In the genomic region with DNA sequence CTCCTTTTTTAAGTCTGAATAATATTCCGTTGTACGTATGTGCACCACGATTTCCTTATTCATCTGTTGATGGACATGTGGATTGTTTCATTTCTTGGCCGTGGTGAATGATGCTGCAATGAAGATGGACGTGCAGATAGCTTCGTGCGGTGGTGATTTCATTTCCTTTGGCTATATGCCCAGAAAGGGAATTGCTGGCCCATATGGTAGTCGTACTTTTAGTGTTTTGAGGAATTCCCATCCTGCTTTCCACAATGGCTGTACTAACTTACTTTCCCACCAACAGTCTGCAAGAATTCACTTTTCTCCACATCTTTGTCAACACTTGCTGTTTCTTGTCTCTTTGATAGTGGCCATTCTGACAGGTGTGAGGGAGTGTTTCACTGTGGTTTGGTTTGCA, we compare ENCODE assay signal across 15 cellular contexts. TPM values are rescaled to one million over a fixed set of nuclear protein-coding genes. Genes with fewer than 3 reads are reported as not detected.
DNase-seq lines count a peak whose midpoint lies in the region; TF ChIP-seq lines count a peak whose summit lies in the region.
"Had no signal": no experiment of that assay in that cellular context is flagged by ENCODE, and none has a peak within 500 bp of the region (broad histone marks: within the 10 kb centered on the region; RNA-seq: fewer than 3 reads in every experiment).

No MANE protein-coding gene starts in this region.

- no peaks in the 10 kb centered on the region for H3K4me1 Mint-ChIP-seq in mesothelial cell of epicardium
- H3K4me1 Mint-ChIP-seq: activated CD4-positive, alpha-beta memory T cell treated with anti-CD3 and anti-CD28 coated beads, Interleukin-2, amount 10 ng/mL, durations not matched to agents 7 days and 5 days; IgD-negative memory B cell; T-cell had no signal

- H3K27me3 Mint-ChIP-seq in mesothelial cell of epicardium (ENCODE audit: low read depth): no peaks in the 10 kb centered on the region
- H3K27me3 Mint-ChIP-seq: activated CD4-positive, alpha-beta memory T cell treated with anti-CD3 and anti-CD28 coated beads, Interleukin-2, amount 10 ng/mL, durations not matched to agents 7 days and 5 days; IgD-negative memory B cell; T-cell had no signal

- no peak overlapping the region for H3K4me3 Mint-ChIP-seq in mesothelial cell of epicardium
- H3K4me3 Mint-ChIP-seq: activated CD4-positive, alpha-beta memory T cell treated with anti-CD3 and anti-CD28 coated beads, Interleukin-2, amount 10 ng/mL, durations not matched to agents 7 days and 5 days; IgD-negative memory B cell; T-cell had no signal

- peaks cover 11% of the 10 kb centered on the region for H3K9me3 Mint-ChIP-seq in mesothelial cell of epicardium

- DNase-seq in AG09309 (ENCODE audit: low read depth): peak; percentile 33
- peak; percentile 24 for DNase-seq in HFF-Myc (ENCODE audit: extremely low read depth, low read depth)
- DNase-seq in SHP77 treated with DMSO at 0.1 percent for 48 hours (lab: John Stamatoyannopoulos, UW): peak; percentile 63
- peak; percentile 48 for DNase-seq in fibroblast of pulmonary artery (ENCODE audit: low read depth)
- no peak for DNase-seq in activated CD8-positive, alpha-beta memory T cell treated with anti-CD3 and anti-CD28 coated beads for 24 hours
- no peak for DNase-seq in NCI-H526 (lab: John Stamatoyannopoulos, UW)
- DNase-seq in DMS153 (lab: John Stamatoyannopoulos, UW): no peak
- no peak for DNase-seq in mesothelial cell of epicardium (ENCODE audit: low spot score in 2 of 2, unreplicated experiment in 2 of 2)
- DNase-seq: activated CD4-positive, alpha-beta memory T cell treated with anti-CD3 and anti-CD28 coated beads, Interleukin-2, amount 10 ng/mL, durations not matched to agents 7 days and 5 days; amygdala; left colon; NCI-H2227 treated with DMSO at 0.1 percent for 48 hours; pancreas; T-cell had no signal

- no peak overlapping the region for H3K4me3 ChIP-seq in AG09309 (ENCODE audit: control insufficient read depth, low read depth, low read length)
- no peak overlapping the region for H3K4me3 ChIP-seq in HFF-Myc (replicated peaks; ENCODE audit: low read depth, low read length)
- no peak overlapping the region for H3K4me3 ChIP-seq in fibroblast of pulmonary artery (replicated peaks; ENCODE audit: low read depth, low read length)
- H3K4me3 ChIP-seq: pancreas had no signal

- H3K27ac Mint-ChIP-seq in mesothelial cell of epicardium: no peak overlapping the region
- H3K27ac Mint-ChIP-seq: activated CD4-positive, alpha-beta memory T cell treated with anti-CD3 and anti-CD28 coated beads, Interleukin-2, amount 10 ng/mL, durations not matched to agents 7 days and 5 days; IgD-negative memory B cell; T-cell had no signal

- TF ChIP-seq CTCF in AG09309 (IDR thresholded peaks at IDR 0.05; ENCODE audit: control insufficient read depth, insufficient read depth, low read depth, low read length, missing control alignments): no peak
- TF ChIP-seq CTCF in HFF-Myc (IDR thresholded peaks at IDR 0.05; ENCODE audit: low read depth, low read length, missing control alignments): no peak
- no peak for TF ChIP-seq CTCF in fibroblast of pulmonary artery (IDR thresholded peaks at IDR 0.05; ENCODE audit: low read length, missing control alignments)
- no peak for TF ChIP-seq CTCF in mesothelial cell of epicardium (IDR thresholded peaks at IDR 0.05; ENCODE audit: unreplicated experiment)

- H3K36me3 Mint-ChIP-seq in mesothelial cell of epicardium: peaks cover 28% of the 10 kb centered on the region
- H3K36me3 Mint-ChIP-seq: IgD-negative memory B cell, T-cell had no signal

RNA-seq across cellular contexts. Expression of a gene that starts 12.8 kb away (rescaled TPM):
- 16.6 to 18.9 TPM (median 17.5 TPM) in 3 replicates for total RNA-seq in mesothelial cell of epicardium
- total RNA-seq: activated CD4-positive, alpha-beta memory T cell treated with anti-CD3 and anti-CD28 coated beads, Interleukin-2, amount 10 ng/mL, durations not matched to agents 7 days and 5 days; left colon; T-cell had no signal

Comparison
In these comparisons a context has a peak if more than half of its experiments do, and no peak if none do; other contexts are left out.
1. DNase-seq: peak in AG09309 (single experiment), HFF-Myc (single experiment), SHP77 treated with DMSO at 0.1 percent for 48 hours (single experiment) and fibroblast of pulmonary artery (single experiment); none in activated CD8-positive, alpha-beta memory T cell treated with anti-CD3 and anti-CD28 coated beads for 24 hours (single experiment), NCI-H526 (0 of 2), DMS153 (single experiment) and mesothelial cell of epicardium (0 of 2).